18 cellular contexts compared by ENCODE assay signal in the genomic region with DNA sequence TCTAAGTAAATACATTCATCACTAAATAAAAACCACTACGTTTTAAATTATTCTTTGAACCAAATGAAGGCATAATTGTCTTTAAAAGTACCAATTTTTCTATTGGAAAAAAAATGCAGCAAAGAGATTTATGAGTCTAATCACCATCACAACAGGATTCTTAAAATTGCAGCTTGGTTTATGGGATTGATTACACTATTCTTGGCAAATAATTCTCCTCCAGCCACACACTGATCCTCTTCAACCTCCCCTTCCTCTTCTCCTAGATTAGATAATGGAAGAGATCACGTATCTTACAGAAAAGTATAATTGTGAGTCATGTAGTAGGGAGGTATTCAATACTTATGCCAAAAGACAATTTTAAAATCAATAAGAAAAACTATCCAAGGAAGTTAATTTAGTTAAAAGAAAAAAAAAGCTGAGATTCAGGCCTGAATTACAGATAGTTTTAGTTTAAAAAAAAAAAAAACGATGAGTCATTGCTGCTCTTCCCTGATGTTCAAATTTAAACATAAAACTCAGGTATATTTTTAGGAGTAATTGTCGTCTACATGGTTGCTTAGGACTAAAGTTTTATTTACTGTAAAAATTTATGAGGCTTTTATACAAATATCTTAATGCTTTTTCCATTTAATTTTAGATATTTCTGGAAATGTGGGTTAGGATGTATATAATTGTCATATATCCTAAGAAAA.
"Had no signal": no experiment of that assay in that cellular context is flagged by ENCODE, and none has a peak within 500 bp of the region (broad histone marks: within the 10 kb centered on the region; RNA-seq: fewer than 3 reads in every experiment).

No MANE protein-coding gene starts in this region.

- H3K36me3 ChIP-seq: ascending aorta, cardiac muscle cell, gastroesophageal sphincter, prostate gland, upper lobe of right lung had no signal

- H3K4me1 ChIP-seq: ascending aorta, gastroesophageal sphincter had no signal

- H3K4me3 ChIP-seq: ascending aorta, cardiac muscle cell, gastroesophageal sphincter, prostate gland, testis, upper lobe of right lung had no signal

- H3K4me3 Mint-ChIP-seq: activated CD8-positive, alpha-beta memory T cell treated with anti-CD3 and anti-CD28 coated beads, Interleukin-2, amount 10 ng/mL, durations not matched to agents 7 days and 5 days; activated T-cell treated with anti-CD3 and anti-CD28 coated beads, Interleukin-2, amount 50 U/mL, for 24 hours; nephron progenitor cell had no signal

- H3K27me3 Mint-ChIP-seq: activated T-cell treated with anti-CD3 and anti-CD28 coated beads, Interleukin-2, amount 50 U/mL, for 24 hours had no signal

- H3K27ac ChIP-seq: ascending aorta, cardiac muscle cell, gastroesophageal sphincter, prostate gland, testis, upper lobe of right lung had no signal

- H3K9me3 Mint-ChIP-seq: activated T-cell treated with anti-CD3 and anti-CD28 coated beads, Interleukin-2, amount 50 U/mL, for 24 hours; nephron progenitor cell had no signal

- H3K36me3 Mint-ChIP-seq: activated CD8-positive, alpha-beta memory T cell treated with anti-CD3 and anti-CD28 coated beads, Interleukin-2, amount 10 ng/mL, durations not matched to agents 7 days and 5 days had no signal

- DNase-seq: activated CD4-positive, alpha-beta T cell treated with anti-CD3 and anti-CD28 coated beads, Interleukin-2, amount 50 U/mL, for 48 hours; activated CD4-positive, CD25-positive, alpha-beta regulatory T cell treated with anti-CD3 and anti-CD28 coated beads, Interleukin-2, amount 50 U/mL, for 72 hours; activated CD8-positive, alpha-beta memory T cell treated with anti-CD3 and anti-CD28 coated beads, Interleukin-2, amount 10 ng/mL, durations not matched to agents 7 days and 5 days; activated T-cell treated with anti-CD3 and anti-CD28 coated beads, Interleukin-2, amount 50 U/mL, for 24 hours; left ventricle myocardium superior; nephron progenitor cell; stimulated activated CD4-positive, alpha-beta T cell treated with anti-CD3 and anti-CD28 coated beads, Interleukin-12 subunit alpha, Interleukin-12 subunit beta, amount 100 ng/mL, for 4 hours; stimulated activated CD4-positive, alpha-beta T cell treated with anti-CD3 and anti-CD28 coated beads, Interleukin-2, amount 100 ng/mL, for 48 hours; stimulated activated naive CD8-positive, alpha-beta T cell treated with anti-CD3 and anti-CD28 coated beads, Interleukin-15, Interleukin-2, amounts not matched to agents 100 U/mL and 50 U/mL, for 24 hours; T-helper 9 cell; testis; upper lobe of right lung had no signal

- H3K27ac Mint-ChIP-seq: activated CD8-positive, alpha-beta memory T cell treated with anti-CD3 and anti-CD28 coated beads, Interleukin-2, amount 10 ng/mL, durations not matched to agents 7 days and 5 days; activated T-cell treated with anti-CD3 and anti-CD28 coated beads, Interleukin-2, amount 50 U/mL, for 24 hours; nephron progenitor cell had no signal

- FAIRE-seq: keratinocyte had no signal

- ATAC-seq: activated CD8-positive, alpha-beta memory T cell treated with anti-CD3 and anti-CD28 coated beads, Interleukin-2, amount 10 ng/mL, durations not matched to agents 7 days and 5 days; gastroesophageal sphincter; left ventricle myocardium superior; sciatic nerve; stimulated activated naive CD8-positive, alpha-beta T cell treated with anti-CD3 and anti-CD28 coated beads, Interleukin-15, Interleukin-2, amounts not matched to agents 100 U/mL and 50 U/mL, for 24 hours; upper lobe of right lung had no signal

- H3K4me1 Mint-ChIP-seq: nephron progenitor cell had no signal

- H3K9me3 ChIP-seq: ascending aorta, gastroesophageal sphincter, prostate gland, testis, upper lobe of right lung had no signal
